Comparison of ENCODE assay signal across 12 cellular contexts in the genomic region with DNA sequence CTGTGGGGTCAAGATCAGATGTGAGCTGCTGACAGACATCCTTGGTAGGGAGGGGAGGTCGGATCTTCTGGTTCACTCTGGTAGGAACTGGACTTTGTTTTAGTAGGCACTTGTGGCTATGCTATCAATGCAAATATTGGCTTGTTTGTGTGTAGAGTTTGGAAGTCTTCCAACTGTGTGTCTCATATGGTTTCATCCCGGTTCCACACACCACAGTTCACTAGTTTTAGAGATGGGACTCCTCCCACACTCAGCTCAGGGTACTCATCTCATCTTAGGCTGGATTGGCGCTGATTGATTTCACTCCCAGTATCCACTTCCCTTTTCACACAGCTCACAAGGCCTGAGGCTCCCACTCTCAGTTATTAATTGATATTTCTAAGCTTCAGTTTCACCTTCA.
DNase-seq lines count a peak whose midpoint lies in the region; ATAC-seq and TF ChIP-seq lines count a peak whose summit lies in the region.
"Had no signal": no experiment of that assay in that cellular context is flagged by ENCODE, and none has a peak within 500 bp of the region (broad histone marks: within the 10 kb centered on the region; RNA-seq: fewer than 3 reads in every experiment).

No MANE protein-coding gene starts in this region.

- no peak overlapping the region for H3K4me3 Mint-ChIP-seq in activated naive CD8-positive, alpha-beta T cell treated with anti-CD3 and anti-CD28 coated beads, Interleukin-2, amount 50 U/mL, for 24 hours
- H3K4me3 Mint-ChIP-seq: B cell, HFFc6, WTC11 had no signal

- H3K27me3 ChIP-seq in GM06990 (replicated peaks; ENCODE audit: control insufficient read depth, insufficient read depth, low read length) (no peaks in the 10 kb centered on the region), brain microvascular endothelial cell (replicated peaks) (no peaks in the 10 kb centered on the region)

- H3K36me3 ChIP-seq in GM06990 (ENCODE audit: control insufficient read depth, insufficient read depth, low read length) (no peaks in the 10 kb centered on the region), brain microvascular endothelial cell (replicated peaks) (no peaks in the 10 kb centered on the region)

- ATAC-seq in GM19467 (IDR thresholded peaks at IDR 0.05; ENCODE audit: unreplicated experiment) (peak; percentile 82), HG03135 (IDR thresholded peaks at IDR 0.05; ENCODE audit: unreplicated experiment) (peak; percentile 59)
- no peak for ATAC-seq in activated naive CD8-positive, alpha-beta T cell treated with anti-CD3 and anti-CD28 coated beads, Interleukin-2, amount 50 U/mL, for 24 hours
- ATAC-seq: WTC11 had no signal

- in situ Hi-C loops in brain microvascular endothelial cell (cut with HindIII; ENCODE audit: low pct_ligation_motif_present, low sequenced_read_pairs): no loop called here

- H3K9me3 Mint-ChIP-seq in activated naive CD8-positive, alpha-beta T cell treated with anti-CD3 and anti-CD28 coated beads, Interleukin-2, amount 50 U/mL, for 24 hours: peaks cover 27% of the 10 kb centered on the region

- H3K27me3 Mint-ChIP-seq in activated naive CD8-positive, alpha-beta T cell treated with anti-CD3 and anti-CD28 coated beads, Interleukin-2, amount 50 U/mL, for 24 hours: no peaks in the 10 kb centered on the region
- H3K27me3 Mint-ChIP-seq: B cell had no signal

- H3K4me3 ChIP-seq in GM06990 (replicated peaks; ENCODE audit: low read depth, low read length): no peak overlapping the region
- no peak overlapping the region for H3K4me3 ChIP-seq in brain microvascular endothelial cell (ENCODE audit: low read depth, low read length)

- TF ChIP-seq CTCF in GM06990 (IDR thresholded peaks at IDR 0.05; ENCODE audit: insufficient read depth, low read length, poor library complexity, severe bottlenecking) (no peak), brain microvascular endothelial cell (IDR thresholded peaks at IDR 0.05; ENCODE audit: low read depth, low read length, missing control alignments) (no peak)

- DNase-seq in GM06990 (ENCODE audit: extremely low read depth, insufficient read length): peak; percentile 6
- DNase-seq in brain microvascular endothelial cell: peak; percentile 40
- no peak for DNase-seq in NCI-H1930 (lab: John Stamatoyannopoulos, UW)
- no peak for DNase-seq in GOT3 (lab: John Stamatoyannopoulos, UW)
- DNase-seq in AG08396 (ENCODE audit: low spot score): no peak
- no peak for DNase-seq in activated naive CD8-positive, alpha-beta T cell treated with anti-CD3 and anti-CD28 coated beads, Interleukin-2, amount 50 U/mL, for 24 hours
- DNase-seq: activated effector memory CD4-positive, alpha-beta T cell treated with anti-CD3 and anti-CD28 coated beads, Interleukin-2, amount 50 U/mL, for 16 hours; HFFc6 had no signal

- H3K36me3 Mint-ChIP-seq in activated naive CD8-positive, alpha-beta T cell treated with anti-CD3 and anti-CD28 coated beads, Interleukin-2, amount 50 U/mL, for 24 hours (ENCODE audit: low read depth): peaks cover 2% of the 10 kb centered on the region

- no peak overlapping the region for H3K27ac Mint-ChIP-seq in activated naive CD8-positive, alpha-beta T cell treated with anti-CD3 and anti-CD28 coated beads, Interleukin-2, amount 50 U/mL, for 24 hours
- H3K27ac Mint-ChIP-seq: B cell, HFFc6, WTC11 had no signal

- H3K27ac ChIP-seq in brain microvascular endothelial cell: no peak overlapping the region

- H3K4me1 Mint-ChIP-seq in activated naive CD8-positive, alpha-beta T cell treated with anti-CD3 and anti-CD28 coated beads, Interleukin-2, amount 50 U/mL, for 24 hours: no peaks in the 10 kb centered on the region
- H3K4me1 Mint-ChIP-seq: B cell had no signal

Comparison
In these comparisons a context has a peak if more than half of its experiments do, and no peak if none do; other contexts are left out.
1. DNase-seq: peak in GM06990 (single experiment) and brain microvascular endothelial cell (single experiment); none in NCI-H1930 (0 of 2), GOT3 (single experiment), AG08396 (single experiment) and activated naive CD8-positive, alpha-beta T cell treated with anti-CD3 and anti-CD28 coated beads, Interleukin-2, amount 50 U/mL, for 24 hours (single experiment).